Comparison of ENCODE assay signal across 21 cellular contexts in the genomic region with DNA sequence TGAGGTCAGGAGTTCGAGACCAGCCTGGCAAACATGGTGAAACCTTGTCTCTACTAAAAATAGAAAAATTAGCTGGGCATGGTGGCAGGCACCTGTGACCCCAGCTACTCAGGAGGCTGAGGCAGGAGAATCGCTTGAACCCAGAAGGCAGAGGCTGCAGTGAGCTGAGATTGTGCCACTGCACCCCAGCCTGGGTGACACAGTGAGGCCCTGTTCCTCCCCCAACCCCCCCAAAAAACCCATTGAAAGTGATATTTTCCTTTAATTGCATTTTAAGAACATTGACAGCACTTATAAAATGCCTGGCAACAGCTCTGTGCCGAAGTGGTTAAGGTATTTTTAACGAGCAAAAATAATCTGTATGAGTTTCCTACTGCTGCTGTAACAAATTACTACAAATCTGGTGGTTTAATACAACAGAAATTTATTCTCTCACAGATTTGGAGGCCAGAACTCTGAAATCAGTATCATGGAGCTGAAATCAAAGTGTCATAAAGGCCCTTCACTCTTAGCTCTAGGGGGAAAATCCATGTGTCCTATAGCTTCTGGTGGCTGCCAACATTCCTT. TPM values are rescaled to one million over a fixed set of nuclear protein-coding genes. Genes with fewer than 3 reads are reported as not detected.
"Had no signal": no experiment of that assay in that cellular context is flagged by ENCODE, and none has a peak within 500 bp of the region (broad histone marks: within the 10 kb centered on the region; RNA-seq: fewer than 3 reads in every experiment).

No MANE protein-coding gene starts in this region.

RNA-seq across cellular contexts. Expression of gene GABRR3, which starts 24.1 kb away (rescaled TPM):
- total RNA-seq: activated naive CD4-positive, alpha-beta T cell treated with anti-CD3 and anti-CD28 coated beads for 36 hours; activated naive CD4-positive, alpha-beta T cell treated with anti-CD3 and anti-CD28 coated beads, Interleukin-2, amount 50 U/mL, for 72 hours; activated naive CD8-positive, alpha-beta T cell treated with anti-CD3 and anti-CD28 coated beads for 36 hours; activated naive CD8-positive, alpha-beta T cell treated with anti-CD3 and anti-CD28 coated beads, Interleukin-2, amount 10 ng/mL, durations not matched to agents 7 days and 5 days; activated T-cell treated with anti-CD3 and anti-CD28 coated beads, Interleukin-2, amount 50 U/mL, for 4 hours; activated T-cell treated with anti-CD3 and anti-CD28 coated beads, Interleukin-2, amount 50 U/mL, for 72 hours; activated T-helper 1 cell treated with anti-CD3 and anti-CD28 coated beads, Interleukin-12 subunit alpha, Interleukin-12 subunit beta, Interleukin-2, Interleukin-4 antibody, amounts not matched to agents 30 ng/mL and 10 ng/mL and 1 ng/mL, durations not matched to agents 14 hours and 24 hours and 36 hours; activated T-helper 17 cell treated with anti-CD3 and anti-CD28 coated beads, Interleukin-2, amount 50 U/mL, for 72 hours; activated T-helper 2 cell treated with anti-CD3 and anti-CD28 coated beads, Interferon-gamma antibody, Interleukin-2, Interleukin-4, amounts not matched to agents 10 μg/mL and 5 μg/mL and 100 μg/mL, durations not matched to agents 14 hours and 24 hours and 36 hours; aorta; ascending aorta; astrocyte; body of pancreas; breast epithelium; bronchial epithelial cell; cardiac muscle cell; cardiac septum; cerebellum; chondrocyte had no signal
- polyA plus RNA-seq: adipose tissue, adrenal gland, aorta, cardiac muscle cell had no signal
